12 cellular contexts compared by ENCODE assay signal in genomic region chr20:41276317-41276751, GRCh38. TPM values are rescaled to one million over a fixed set of nuclear protein-coding genes. Genes with fewer than 3 reads are reported as not detected.
A peak's percentile ranks its signal among the peaks of the same experiment; 100 is the strongest.
DNase-seq lines count a peak whose midpoint lies in the region; ATAC-seq and TF ChIP-seq lines count a peak whose summit lies in the region.
"Had no signal": no experiment of that assay in that cellular context is flagged by ENCODE, and none has a peak within 500 bp of the region (broad histone marks: within the 10 kb centered on the region; RNA-seq: fewer than 3 reads in every experiment).

No MANE protein-coding gene starts in this region.

- H3K27me3 Mint-ChIP-seq in osteocyte (ENCODE audit: unreplicated experiment) = no peaks in the 10 kb centered on the region

- H3K27ac Mint-ChIP-seq in osteocyte (ENCODE audit: unreplicated experiment) = peak overlapping the region; percentile 79
- H3K27ac Mint-ChIP-seq: T-helper 1 cell treated with Interleukin-12 subunit alpha and Interleukin-12 subunit beta and Interleukin-4 antibody, amounts not matched to agents 30 μg/mL and 1 μg/mL, for 36 hours had no signal

- DNase-seq in Right ventricle myocardium inferior (ENCODE audit: missing footprints) (no peak), cardiac septum (ENCODE audit: low spot score) (no peak), head of caudate nucleus (peak in 25 of 42 donors; percentile 9 to 76 (median 43)), osteocyte (ENCODE audit: extremely low spot score, unreplicated experiment) (no peak), NOMO-1 treated with DMSO at 0.1 percent for 48 hours (lab: John Stamatoyannopoulos, UW; ENCODE audit: unreplicated experiment) (no peak)
- no peak for DNase-seq in activated T-cell treated with anti-CD3 and anti-CD28 coated beads, Interleukin-2, amount 50 U/mL, for 1 hour
- DNase-seq: colonic mucosa, NCI-H1048 had no signal

- intact Hi-C loops in Right ventricle myocardium inferior (cut with DNase I) = no loop called here
- intact Hi-C loops in cardiac septum (cut with DNase I) = no loop called here
- intact Hi-C loops in head of caudate nucleus (cut with DNase I) = no loop called here

- H3K9me3 Mint-ChIP-seq in osteocyte (ENCODE audit: unreplicated experiment) = no peaks in the 10 kb centered on the region
- H3K9me3 Mint-ChIP-seq: T-helper 1 cell treated with Interleukin-12 subunit alpha and Interleukin-12 subunit beta and Interleukin-4 antibody, amounts not matched to agents 30 μg/mL and 1 μg/mL, for 36 hours had no signal

- no peak overlapping the region for H3K4me3 Mint-ChIP-seq in osteocyte (ENCODE audit: unreplicated experiment)
- H3K4me3 Mint-ChIP-seq: T-helper 1 cell treated with Interleukin-12 subunit alpha and Interleukin-12 subunit beta and Interleukin-4 antibody, amounts not matched to agents 30 μg/mL and 1 μg/mL, for 36 hours had no signal

- H3K36me3 Mint-ChIP-seq in osteocyte (ENCODE audit: unreplicated experiment) = peaks cover 2% of the 10 kb centered on the region

- no peak for TF ChIP-seq CTCF in osteocyte (IDR thresholded peaks at IDR 0.05)

- H3K4me1 Mint-ChIP-seq in osteocyte (ENCODE audit: unreplicated experiment) = peaks cover 52% of the 10 kb centered on the region

- ATAC-seq in Right ventricle myocardium inferior = peak; percentile 45
- ATAC-seq in HG03460 (IDR thresholded peaks at IDR 0.05; ENCODE audit: unreplicated experiment) = no peak
- no peak for ATAC-seq in GM19351 (IDR thresholded peaks at IDR 0.05; ENCODE audit: unreplicated experiment)
- ATAC-seq: A549 had no signal

RNA-seq across cellular contexts. Expression of gene ZHX3, which starts 41.2 kb away (rescaled TPM):
- 34.5 TPM for total RNA-seq in Right ventricle myocardium inferior
- total RNA-seq in cardiac septum = 33.2 TPM
- total RNA-seq in osteocyte = 43.1 and 44.5 TPM in 2 replicates

Comparison
In these comparisons a context has a peak if more than half of its experiments do, and no peak if none do; other contexts are left out.
1. DNase-seq: peak in head of caudate nucleus (25 of 42); none in Right ventricle myocardium inferior (single experiment), cardiac septum (single experiment), osteocyte (single experiment), NOMO-1 treated with DMSO at 0.1 percent for 48 hours (single experiment) and activated T-cell treated with anti-CD3 and anti-CD28 coated beads, Interleukin-2, amount 50 U/mL, for 1 hour (single experiment).